Comparison of ENCODE assay signal across 11 cellular contexts in genomic region chr1:12168451-12169160, GRCh38. TPM values are rescaled to one million over a fixed set of nuclear protein-coding genes. Genes with fewer than 3 reads are reported as not detected.
DNase-seq lines count a peak whose midpoint lies in the region; ATAC-seq and TF ChIP-seq lines count a peak whose summit lies in the region.
"Had no signal": no experiment of that assay in that cellular context is flagged by ENCODE, and none has a peak within 500 bp of the region (broad histone marks: within the 10 kb centered on the region; RNA-seq: fewer than 3 reads in every experiment).

No MANE protein-coding gene starts in this region.

- H3K4me3 ChIP-seq in breast epithelium (peak overlapping the region; percentile 85 to 94 (median 90)), mammary epithelial cell (replicated peaks in 1 of 3; ENCODE audit: insufficient read depth in 1 of 3, low read depth in 2 of 3, low read length in 3 of 3) (no peak overlapping the region), dorsolateral prefrontal cortex (peak overlapping the region in 54 of 59 donors; percentile 13 to 72 (median 58)), urinary bladder (ENCODE audit: low read depth, low read length) (peak overlapping the region; percentile 82)
- H3K4me3 ChIP-seq: SK-N-MC had no signal

- H3K79me2 ChIP-seq in mammary epithelial cell (ENCODE audit: insufficient read depth, low read length) = no peaks in the 10 kb centered on the region

- H3K36me3 Mint-ChIP-seq in naive thymus-derived CD8-positive, alpha-beta T cell = peaks cover 0 to 4% (median 3%) of the 10 kb centered on the region in 3 donors

- H3K27me3 Mint-ChIP-seq in naive thymus-derived CD8-positive, alpha-beta T cell = no peaks in the 10 kb centered on the region

- H3K36me3 ChIP-seq in breast epithelium (no peaks in the 10 kb centered on the region), mammary epithelial cell (ENCODE audit: insufficient read depth, low read length) (no peaks in the 10 kb centered on the region), urinary bladder (ENCODE audit: insufficient read depth) (no peaks in the 10 kb centered on the region)

- TF ChIP-seq CTCF in breast epithelium (IDR thresholded peaks at IDR 0.05) = no peak
- no peak for TF ChIP-seq CTCF in mammary epithelial cell (conservative IDR thresholded peaks at IDR 0.05 in 1 of 2, IDR thresholded peaks at IDR 0.05 in 1 of 2; ENCODE audit: extremely low read depth in 1 of 2, insufficient read depth in 1 of 2, low read depth in 1 of 2, low read length in 2 of 2)
- TF ChIP-seq CTCF in dorsolateral prefrontal cortex (IDR thresholded peaks at IDR 0.05 in 54 of 56, conservative IDR thresholded peaks at IDR 0.05 in 2 of 56; ENCODE audit: low read depth in 1 of 56, partially characterized antibody in 56 of 56) = no peak

- H3K4me1 ChIP-seq in breast epithelium (peaks cover 0 to 3% of the 10 kb centered on the region in 2 donors), mammary epithelial cell (ENCODE audit: insufficient read depth, low read length) (peaks cover 7% of the 10 kb centered on the region), urinary bladder (ENCODE audit: insufficient read depth) (no peaks in the 10 kb centered on the region)

- peak overlapping the region; percentile 80 to 93 for H3K27ac ChIP-seq in breast epithelium
- no peak overlapping the region for H3K27ac ChIP-seq in mammary epithelial cell (ENCODE audit: insufficient read depth, low read depth, low read length)
- peak overlapping the region in 46 of 59 donors; percentile 6 to 91 (median 74) for H3K27ac ChIP-seq in dorsolateral prefrontal cortex
- H3K27ac ChIP-seq in urinary bladder (ENCODE audit: low read depth) = no peak overlapping the region
- H3K27ac ChIP-seq: SK-N-MC had no signal

- dilution Hi-C loops in mammary epithelial cell (cut with HindIII; ENCODE audit: low sequenced_read_pairs) = no loop called here

- H3K27me3 ChIP-seq in breast epithelium = no peaks in the 10 kb centered on the region
- H3K27me3 ChIP-seq in mammary epithelial cell (ENCODE audit: insufficient read depth, low read length) = peaks cover 12% of the 10 kb centered on the region
- H3K27me3 ChIP-seq in dorsolateral prefrontal cortex = peaks cover 0 to 28% (median 14%) of the 10 kb centered on the region in 45 donors

- intact Hi-C loops in breast epithelium (cut with DNase I; ENCODE audit: low total_unique reads) = no loop called here
- intact Hi-C loops in mammary epithelial cell (cut with micrococcal nuclease) = no loop called here
- intact Hi-C loops in dorsolateral prefrontal cortex (cut with DNase I) = no loop called here

- no peak overlapping the region for H3K4me2 ChIP-seq in mammary epithelial cell (ENCODE audit: insufficient read depth, low read depth, low read length)

- 91% methylated on average over 16 of the region's 17 CpGs for WGBS in mammary epithelial cell (ENCODE audit: low coverage, missing lambda C conversion rate)
- WGBS in urinary bladder = 68% methylated on average over 17 of the region's 17 CpGs

- TF ChIP-seq POLR2A in breast epithelium (IDR thresholded peaks at IDR 0.05) = no peak

- CTCF ChIA-PET in mammary epithelial cell (lab: Charles Lee; ENCODE audit: low non-redundant PET) = no interaction called here

- no peak for DNase-seq in breast epithelium (ENCODE audit: low spot score in 2 of 2)
- no peak for DNase-seq in mammary epithelial cell
- DNase-seq in dorsolateral prefrontal cortex = no peak
- no peak for DNase-seq in naive thymus-derived CD8-positive, alpha-beta T cell
- no peak for DNase-seq in stimulated activated CD4-positive, alpha-beta T cell treated with anti-CD3 and anti-CD28 coated beads, Interleukin-2, amount 100 ng/mL, for 48 hours
- no peak for DNase-seq in NCI-H1694 treated with DMSO at 0.1 percent for 48 hours (lab: John Stamatoyannopoulos, UW)
- DNase-seq: C1 segment of cervical spinal cord, NCI-H1048 had no signal

- ATAC-seq in naive thymus-derived CD8-positive, alpha-beta T cell = no peak
- ATAC-seq in HG03442 (IDR thresholded peaks at IDR 0.05; ENCODE audit: unreplicated experiment) = no peak

- peak overlapping the region; percentile 94 to 100 (median 97) for H3K4me3 Mint-ChIP-seq in naive thymus-derived CD8-positive, alpha-beta T cell

- H3K9me3 Mint-ChIP-seq in naive thymus-derived CD8-positive, alpha-beta T cell = no peaks in the 10 kb centered on the region

- peak overlapping the region; percentile 29 to 98 (median 97) for H3K27ac Mint-ChIP-seq in naive thymus-derived CD8-positive, alpha-beta T cell

- POLR2A ChIA-PET in naive thymus-derived CD8-positive, alpha-beta T cell (lab: Charles Lee) = interaction anchor here (0.5 to 3.2 kb wide), 7 partner anchors 9 to 477 kb away, joined by 3 to 35 read pairs (median 4); partner anchors contain the start of gene DRAXIN

- no peaks in the 10 kb centered on the region for H3K9me3 ChIP-seq in breast epithelium
- no peaks in the 10 kb centered on the region for H3K9me3 ChIP-seq in mammary epithelial cell (replicated peaks; ENCODE audit: insufficient read depth, low read length)

- BruUV-seq in mammary epithelial cell (replicated peaks; lab: Mats Ljungman, UMichigan) = no TSS peak

- no peak overlapping the region for H3K9ac ChIP-seq in mammary epithelial cell (ENCODE audit: insufficient read depth, low read length)

- in situ Hi-C loops in mammary epithelial cell (cut with MboI; ENCODE audit: low sequenced_read_pairs in 2 of 2) = no loop called here

- H3K4me1 Mint-ChIP-seq in naive thymus-derived CD8-positive, alpha-beta T cell = peaks cover 29 to 77% (median 65%) of the 10 kb centered on the region in 4 donors

- H4K20me1 ChIP-seq in mammary epithelial cell (ENCODE audit: insufficient read depth, low read length) = no peaks in the 10 kb centered on the region

- no peak overlapping the region for H2AFZ ChIP-seq in mammary epithelial cell (ENCODE audit: low read depth, low read length)

RNA-seq across cellular contexts. Expression of gene TNFRSF1B, which starts 1.8 kb away (rescaled TPM):
- total RNA-seq in breast epithelium (10 to 100 TPM; 25.0 to 48.8 (median 35.1) TPM), mammary epithelial cell (under 1 TPM; under 0.01 to 0.09 TPM), dorsolateral prefrontal cortex (10 to 100 TPM in 84 of 120 experiments, 1 to 10 TPM in 36; 4.0 to 43.8 (median 13.0) TPM), urinary bladder (11.7 TPM)
- polyA plus RNA-seq in mammary epithelial cell (0.08 TPM), urinary bladder (30.8 TPM)
- polyA minus RNA-seq in mammary epithelial cell = not detected
- 10 to 100 TPM; 16.5 to 18.4 TPM for total RNA-seq in naive thymus-derived CD8-positive, alpha-beta T cell
- 10 to 100 TPM; 19.7 to 64.6 (median 21.8) TPM for polyA plus RNA-seq in naive thymus-derived CD8-positive, alpha-beta T cell

Comparison
In these comparisons a context has a peak if more than half of its experiments do, and no peak if none do; other contexts are left out.
1. H3K27ac ChIP-seq: peak in breast epithelium (2 of 2) and dorsolateral prefrontal cortex (46 of 59); none in mammary epithelial cell (single experiment) and urinary bladder (single experiment).
2. H3K4me3 ChIP-seq: peak in breast epithelium (3 of 3), dorsolateral prefrontal cortex (54 of 59) and urinary bladder (single experiment); none in mammary epithelial cell (0 of 3).
3. RNA of gene TNFRSF1B, which starts 1.8 kb away (total RNA-seq): 25.0 to 48.8 TPM in breast epithelium, 16.5 to 18.4 TPM in naive thymus-derived CD8-positive, alpha-beta T cell, 4.0 to 43.8 TPM in dorsolateral prefrontal cortex and 11.7 TPM in urinary bladder (single experiment); under 0.01 to 0.09 TPM in mammary epithelial cell; every median in the first group is over 4 times any median in the second.